ENCODE assay signal across 9 cellular contexts in genomic region chr7:1883031-1883761, GRCh38.
A peak's percentile ranks its signal among the peaks of the same experiment; 100 is the strongest.
DNase-seq lines count a peak whose midpoint lies in the region; ATAC-seq and TF ChIP-seq lines count a peak whose summit lies in the region.
"Had no signal": no experiment of that assay in that cellular context is flagged by ENCODE, and none has a peak within 500 bp of the region (broad histone marks: within the 10 kb centered on the region; RNA-seq: fewer than 3 reads in every experiment).

No MANE protein-coding gene starts in this region.

- no peak overlapping the region for H3K27ac ChIP-seq in caudate nucleus (ENCODE audit: low read depth, low read length)
- no peak overlapping the region for H3K27ac ChIP-seq in heart right ventricle

- H3K9me3 ChIP-seq in heart right ventricle: peaks cover 0 to 12% (median 2%) of the 10 kb centered on the region in 11 donors

- ATAC-seq in HG02610 (IDR thresholded peaks at IDR 0.05; ENCODE audit: unreplicated experiment) (no peak), heart right ventricle (no peak)

- 69 to 80% methylated on average over 18 of the region's 18 CpGs for WGBS in heart right ventricle, 2 donors

- H3K36me3 Mint-ChIP-seq in HFFc6 (ENCODE audit: low read depth): peaks cover 13% of the 10 kb centered on the region

- intact Hi-C loops in heart right ventricle (cut with DNase I): loop anchor here in 1 of 10 donors (10.0 kb wide), 1 partner anchor 322 kb away; no protein-coding TSS in a partner anchor

- H3K27me3 Mint-ChIP-seq in HFFc6 (ENCODE audit: insufficient read depth): peaks cover 3% of the 10 kb centered on the region

- peak overlapping the region; percentile 73 for H3K4me3 Mint-ChIP-seq in HFFc6

- DNase-seq in AG08396 (ENCODE audit: low spot score): peak; percentile 97
- peak; percentile 92 for DNase-seq in HFFc6
- DNase-seq in T1000 (lab: John Stamatoyannopoulos, UW): peak; percentile 92
- peak; percentile 87 for DNase-seq in glomerular visceral epithelial cell (ENCODE audit: extremely low spot score)
- DNase-seq in caudate nucleus (lab: John Stamatoyannopoulos, UW): no peak
- DNase-seq in heart right ventricle: no peak
- no peak for DNase-seq in amygdala (lab: John Stamatoyannopoulos, UW)
- DNase-seq: cerebellar nuclear complex had no signal

- H3K4me3 ChIP-seq in heart right ventricle: no peak overlapping the region

- H3K9me3 Mint-ChIP-seq in HFFc6: peaks cover 6% of the 10 kb centered on the region; the same call in 1 of the 2 replicates

- TF ChIP-seq CTCF in HFFc6 (IDR thresholded peaks at IDR 0.05) (no peak), heart right ventricle (IDR thresholded peaks at IDR 0.05) (no peak)

- peaks cover 40% of the 10 kb centered on the region for H3K4me1 Mint-ChIP-seq in HFFc6 (ENCODE audit: low read depth)

- peaks cover 0 to 20% (median 0%) of the 10 kb centered on the region in 9 donors for H3K36me3 ChIP-seq in heart right ventricle

- H3K27me3 ChIP-seq in heart right ventricle: no peaks in the 10 kb centered on the region

- H3K4me1 ChIP-seq in heart right ventricle: peaks cover 0 to 16% (median 13%) of the 10 kb centered on the region in 9 donors

- peak overlapping the region; percentile 93 for H3K27ac Mint-ChIP-seq in HFFc6

Comparison
In these comparisons a context has a peak if more than half of its experiments do, and no peak if none do; other contexts are left out.
1. DNase-seq: peak in AG08396 (single experiment), HFFc6 (single experiment), T1000 (single experiment) and glomerular visceral epithelial cell (single experiment); none in caudate nucleus (0 of 61), heart right ventricle (0 of 2) and amygdala (0 of 56).